8 cellular contexts compared by ENCODE assay signal in genomic region chr6:32415521-32416019, GRCh38. TPM values are rescaled to one million over a fixed set of nuclear protein-coding genes. Genes with fewer than 3 reads are reported as not detected.
DNase-seq lines count a peak whose midpoint lies in the region; ATAC-seq and TF ChIP-seq lines count a peak whose summit lies in the region.

No MANE protein-coding gene starts in this region.

- H3K27ac ChIP-seq in testis = no peak overlapping the region

- H3K27me3 ChIP-seq in testis = no peaks in the 10 kb centered on the region

- no peaks in the 10 kb centered on the region for H3K4me1 ChIP-seq in testis

- H3K4me1 Mint-ChIP-seq in activated T-helper 17 cell treated with anti-CD3 and anti-CD28 coated beads, Interleukin-2, amount 50 U/mL, for 72 hours = no peaks in the 10 kb centered on the region

- H3K4me3 Mint-ChIP-seq in activated T-helper 17 cell treated with anti-CD3 and anti-CD28 coated beads, Interleukin-2, amount 50 U/mL, for 72 hours = no peak overlapping the region

- no peaks in the 10 kb centered on the region for H3K9me3 ChIP-seq in testis

- DNase-seq in D341Med (ENCODE audit: low spot score) = peak; percentile 76
- peak; percentile 27 for DNase-seq in HuH-7 (ENCODE audit: low spot score)
- DNase-seq in RPMI8226 = peak; percentile 75
- DNase-seq in foreskin fibroblast = peak; percentile 42 to 83
- DNase-seq in occipital lobe (lab: John Stamatoyannopoulos, UW) = peak; percentile 30
- DNase-seq in testis = peak; percentile 91

- no peaks in the 10 kb centered on the region for H3K36me3 Mint-ChIP-seq in activated T-helper 17 cell treated with anti-CD3 and anti-CD28 coated beads, Interleukin-2, amount 50 U/mL, for 72 hours (ENCODE audit: low read depth)

- no peak overlapping the region for H3K27ac Mint-ChIP-seq in activated T-helper 17 cell treated with anti-CD3 and anti-CD28 coated beads, Interleukin-2, amount 50 U/mL, for 72 hours

- peaks cover 51% of the 10 kb centered on the region for H3K27me3 Mint-ChIP-seq in activated T-helper 17 cell treated with anti-CD3 and anti-CD28 coated beads, Interleukin-2, amount 50 U/mL, for 72 hours

- ATAC-seq in activated T-helper 17 cell treated with anti-CD3 and anti-CD28 coated beads, Interleukin-2, amount 50 U/mL, for 72 hours (replicated peaks) = peak; percentile 63
- ATAC-seq in HG03108 (IDR thresholded peaks at IDR 0.05; ENCODE audit: unreplicated experiment) = no peak

- 2% methylated on average over 13 of the region's 13 CpGs for WGBS in testis, 2 donors

- no peaks in the 10 kb centered on the region for H3K36me3 ChIP-seq in testis (ENCODE audit: low read depth, missing control alignments)

- no peaks in the 10 kb centered on the region for H3K9me3 Mint-ChIP-seq in activated T-helper 17 cell treated with anti-CD3 and anti-CD28 coated beads, Interleukin-2, amount 50 U/mL, for 72 hours

- intact Hi-C loops in testis (cut with DNase I; ENCODE audit: low total_unique reads) = loop anchor here (10.0 kb wide), 3 partner anchors 171 to 379 kb away; no protein-coding TSS in a partner anchor

- TF ChIP-seq CTCF in foreskin fibroblast (IDR thresholded peaks at IDR 0.05; ENCODE audit: low read depth, low read length) (peak; percentile 98), testis (IDR thresholded peaks at IDR 0.05) (peak; percentile 90 to 99 (median 92))

- no peak overlapping the region for H3K4me3 ChIP-seq in foreskin fibroblast (ENCODE audit: low read depth in 1 of 2, low read length in 2 of 2)
- H3K4me3 ChIP-seq in testis = no peak overlapping the region

- TF ChIP-seq POLR2A in testis (IDR thresholded peaks at IDR 0.05) = no peak

RNA-seq across cellular contexts. Expression of gene BTNL2, which starts 8.6 kb away (rescaled TPM):
- total RNA-seq in activated T-helper 17 cell treated with anti-CD3 and anti-CD28 coated beads, Interleukin-2, amount 50 U/mL, for 72 hours = not detected
- total RNA-seq in occipital lobe (not detected), testis (under 1 TPM in 1 of 2 donors, not detected in 1; 0.74 TPM)
- polyA plus RNA-seq in testis (ENCODE audit: insufficient read depth, low read depth, low replicate concordance) = not detected

RNA-seq across cellular contexts. Expression of gene HLA-DRA, which starts 24.1 kb away (rescaled TPM):
- 100 to 1,000 TPM in 1 of 2 donors, 10 to 100 TPM in 1; 13.6 to 170 TPM for total RNA-seq in activated T-helper 17 cell treated with anti-CD3 and anti-CD28 coated beads, Interleukin-2, amount 50 U/mL, for 72 hours
- total RNA-seq in occipital lobe (3.9 TPM), testis (10 to 100 TPM; 23.4 to 50.2 TPM)
- 626 TPM for polyA plus RNA-seq in testis (ENCODE audit: insufficient read depth, low read depth, low replicate concordance)

RNA-seq across cellular contexts. Expression of gene TSBP1, which starts 43.9 kb away (rescaled TPM):
- not detected for total RNA-seq in activated T-helper 17 cell treated with anti-CD3 and anti-CD28 coated beads, Interleukin-2, amount 50 U/mL, for 72 hours
- not detected for total RNA-seq in occipital lobe
- total RNA-seq in testis = 10 to 100 TPM; 11.8 to 18.4 TPM
- polyA plus RNA-seq in testis (ENCODE audit: insufficient read depth, low read depth, low replicate concordance) = 21.0 TPM

Comparison
In these comparisons a context has a peak if more than half of its experiments do, and no peak if none do; other contexts are left out.
1. DNase-seq: peak in every context shown above with its lines; median percentile 91 in testis; 76 in D341Med; 75 in RPMI8226; 62 in foreskin fibroblast; 30 in occipital lobe; 27 in HuH-7.
2. RNA of gene TSBP1, which starts 43.9 kb away (total RNA-seq): 11.8 to 18.4 TPM in testis; not detected in activated T-helper 17 cell treated with anti-CD3 and anti-CD28 coated beads, Interleukin-2, amount 50 U/mL, for 72 hours and not detected in occipital lobe (single experiment); every median in the first group is over 10 times any median in the second.